In the genomic region with DNA sequence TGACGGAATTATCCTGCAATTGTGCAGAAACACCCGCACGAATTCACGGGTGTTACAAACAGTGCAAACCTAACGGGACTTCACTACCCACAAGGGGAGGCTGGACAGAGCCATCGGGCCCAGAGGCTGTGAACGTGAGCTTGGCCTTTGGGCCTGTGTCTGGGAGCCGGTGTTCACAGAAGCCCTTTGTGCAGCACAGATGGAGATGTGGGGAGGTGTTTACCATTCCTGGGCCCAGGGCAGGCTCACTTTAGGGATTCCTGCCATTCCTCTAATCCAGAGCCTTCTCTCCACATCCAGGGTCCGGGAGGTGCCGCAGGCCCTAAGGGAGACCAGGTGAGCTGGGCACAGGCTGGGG, we compare ENCODE assay signal across 16 cellular contexts. TPM values are rescaled to one million over a fixed set of nuclear protein-coding genes. Genes with fewer than 3 reads are reported as not detected.
A peak's percentile ranks its signal among the peaks of the same experiment; 100 is the strongest.
DNase-seq lines count a peak whose midpoint lies in the region; ATAC-seq and TF ChIP-seq lines count a peak whose summit lies in the region.
"Had no signal": no experiment of that assay in that cellular context is flagged by ENCODE, and none has a peak within 500 bp of the region (broad histone marks: within the 10 kb centered on the region; RNA-seq: fewer than 3 reads in every experiment).

No MANE protein-coding gene starts in this region.

- peak overlapping the region; percentile 75 for H3K27ac Mint-ChIP-seq in dendritic cell treated with granulocyte-macrophage colony-stimulating factor and Interleukin-4, amounts not matched to agents 40 ng/mL and 50 ng/mL, for 4 days
- H3K27ac Mint-ChIP-seq in nephron progenitor cell, result peak overlapping the region; percentile 48
- H3K27ac Mint-ChIP-seq: activated T-cell treated with anti-CD3 and anti-CD28 coated beads, Interleukin-2, amount 50 U/mL, for 24 hours; effector memory CD8-positive, alpha-beta T cell had no signal

- no peaks in the 10 kb centered on the region for H3K9me3 Mint-ChIP-seq in dendritic cell treated with granulocyte-macrophage colony-stimulating factor and Interleukin-4, amounts not matched to agents 40 ng/mL and 50 ng/mL, for 4 days
- H3K9me3 Mint-ChIP-seq in nephron progenitor cell, result no peaks in the 10 kb centered on the region
- H3K9me3 Mint-ChIP-seq: activated T-cell treated with anti-CD3 and anti-CD28 coated beads, Interleukin-2, amount 50 U/mL, for 24 hours; effector memory CD8-positive, alpha-beta T cell had no signal

- H3K4me1 Mint-ChIP-seq in dendritic cell treated with granulocyte-macrophage colony-stimulating factor and Interleukin-4, amounts not matched to agents 40 ng/mL and 50 ng/mL, for 4 days (ENCODE audit: low read depth), result peaks cover 27% of the 10 kb centered on the region
- H3K4me1 Mint-ChIP-seq in nephron progenitor cell, result peaks cover 42% of the 10 kb centered on the region

- DNase-seq in Karpas-422, result no peak
- DNase-seq in nephron progenitor cell, result no peak
- DNase-seq in inferior parietal cortex (ENCODE audit: extremely low spot score), result no peak
- no peak for DNase-seq in SIG-M5 (lab: John Stamatoyannopoulos, UW)
- DNase-seq in dedifferentiated amniotic fluid mesenchymal stem cell (ENCODE audit: extremely low spot score), result no peak
- DNase-seq: activated T-cell treated with anti-CD3 and anti-CD28 coated beads, Interleukin-2, amount 50 U/mL, for 24 hours; amniotic stem cell; effector memory CD8-positive, alpha-beta T cell; gastrocnemius medialis; left cardiac atrium; occipital lobe; uterus had no signal

- 0 out of 2 replicates have a peak, but pooled peaks cover 4% of the 10 kb centered on the region for H3K27me3 ChIP-seq in BLaER1
- no peaks in the 10 kb centered on the region for H3K27me3 ChIP-seq in Karpas-422 (ENCODE audit: low read length)
- H3K27me3 ChIP-seq: uterus had no signal

- H3K4me3 Mint-ChIP-seq in dendritic cell treated with granulocyte-macrophage colony-stimulating factor and Interleukin-4, amounts not matched to agents 40 ng/mL and 50 ng/mL, for 4 days, result no peak overlapping the region
- H3K4me3 Mint-ChIP-seq in nephron progenitor cell, result no peak overlapping the region
- H3K4me3 Mint-ChIP-seq: activated T-cell treated with anti-CD3 and anti-CD28 coated beads, Interleukin-2, amount 50 U/mL, for 24 hours; effector memory CD8-positive, alpha-beta T cell had no signal

- H2AFZ ChIP-seq in Karpas-422 (ENCODE audit: low read length), result no peak overlapping the region

- H3K4me2 ChIP-seq in BLaER1 (peak overlapping the region; percentile 98), Karpas-422 (ENCODE audit: low read depth, low read length, poor library complexity, severe bottlenecking) (peak overlapping the region; percentile 79)

- H3K9ac ChIP-seq in BLaER1 (peak overlapping the region; percentile 74), Karpas-422 (ENCODE audit: low read length) (peak overlapping the region; percentile 67)

- peak overlapping the region; percentile 93 for H3K27ac ChIP-seq in BLaER1
- peak overlapping the region; percentile 93 for H3K27ac ChIP-seq in Karpas-422 (ENCODE audit: low read length)
- H3K27ac ChIP-seq: gastrocnemius medialis, uterus had no signal

- no peak for ATAC-seq in HG03280 (IDR thresholded peaks at IDR 0.05; ENCODE audit: unreplicated experiment)
- ATAC-seq: gastrocnemius medialis had no signal

- no peak for TF ChIP-seq CTCF in nephron progenitor cell (IDR thresholded peaks at IDR 0.05)

- H3K4me3 ChIP-seq in BLaER1 (peak overlapping the region; percentile 65), Karpas-422 (ENCODE audit: low read length) (peak overlapping the region; percentile 59; the same call in 1 of the 2 replicates)
- H3K4me3 ChIP-seq: gastrocnemius medialis, HAP-1, uterus had no signal

- no peaks in the 10 kb centered on the region for H3K36me3 Mint-ChIP-seq in dendritic cell treated with granulocyte-macrophage colony-stimulating factor and Interleukin-4, amounts not matched to agents 40 ng/mL and 50 ng/mL, for 4 days (ENCODE audit: low read depth)
- H3K36me3 Mint-ChIP-seq in nephron progenitor cell (ENCODE audit: low read depth), result no peaks in the 10 kb centered on the region

- H3K79me2 ChIP-seq in Karpas-422 (ENCODE audit: low read length), result no peaks in the 10 kb centered on the region

- H3K27me3 Mint-ChIP-seq in dendritic cell treated with granulocyte-macrophage colony-stimulating factor and Interleukin-4, amounts not matched to agents 40 ng/mL and 50 ng/mL, for 4 days, result peaks cover 2% of the 10 kb centered on the region
- peaks cover 3% of the 10 kb centered on the region for H3K27me3 Mint-ChIP-seq in nephron progenitor cell (ENCODE audit: low read depth, poor library complexity)
- H3K27me3 Mint-ChIP-seq: activated T-cell treated with anti-CD3 and anti-CD28 coated beads, Interleukin-2, amount 50 U/mL, for 24 hours had no signal

- no peaks in the 10 kb centered on the region for H3K9me3 ChIP-seq in BLaER1
- no peaks in the 10 kb centered on the region for H3K9me3 ChIP-seq in Karpas-422 (ENCODE audit: low read length)
- H3K9me3 ChIP-seq: gastrocnemius medialis, HAP-1, uterus had no signal

- H3K36me3 ChIP-seq in BLaER1 (peaks cover 36% of the 10 kb centered on the region), Karpas-422 (ENCODE audit: insufficient read depth, low read length) (no peaks in the 10 kb centered on the region)
- H3K36me3 ChIP-seq: gastrocnemius medialis, HAP-1, uterus had no signal

- no peaks in the 10 kb centered on the region for H4K20me1 ChIP-seq in BLaER1
- H4K20me1 ChIP-seq in Karpas-422 (ENCODE audit: insufficient read depth, low read depth, low read length), result no peaks in the 10 kb centered on the region

- peaks cover 98% of the 10 kb centered on the region for H3K4me1 ChIP-seq in BLaER1
- peaks cover 60% of the 10 kb centered on the region for H3K4me1 ChIP-seq in Karpas-422 (ENCODE audit: low read length)
- H3K4me1 ChIP-seq: gastrocnemius medialis, uterus had no signal

- intact Hi-C loops in dendritic cell treated with granulocyte-macrophage colony-stimulating factor and Interleukin-4, amounts not matched to agents 40 ng/mL and 50 ng/mL, for 4 days (cut with micrococcal nuclease), result no loop called here

- H3K9me2 ChIP-seq in Karpas-422 (replicated peaks; ENCODE audit: insufficient read depth, low read length), result no peaks in the 10 kb centered on the region

RNA-seq across cellular contexts. Expression of a gene that starts 15.0 kb away (rescaled TPM):
- total RNA-seq in Karpas-422 (2014; rRNA removed; shearing (Covaris generic); ENCODE audit: low replicate concordance), result 41.2 and 87.5 TPM in 2 replicates

RNA-seq across cellular contexts. Expression of a gene that starts 27.2 kb away (rescaled TPM):
- 23.8 and 99.0 TPM in 2 replicates for total RNA-seq in Karpas-422 (2014; rRNA removed; shearing (Covaris generic); ENCODE audit: low replicate concordance)

RNA-seq across cellular contexts. Expression of a gene that starts 29.8 kb away (rescaled TPM):
- 11.3 and 11.5 TPM in 2 replicates for total RNA-seq in Karpas-422 (2014; rRNA removed; shearing (Covaris generic); ENCODE audit: low replicate concordance)

RNA-seq across cellular contexts. Expression of a gene that starts 35.6 kb away (rescaled TPM):
- total RNA-seq in Karpas-422 (2014; rRNA removed; shearing (Covaris generic); ENCODE audit: low replicate concordance), result 17.9 and 31.9 TPM in 2 replicates
